In the genomic region with DNA sequence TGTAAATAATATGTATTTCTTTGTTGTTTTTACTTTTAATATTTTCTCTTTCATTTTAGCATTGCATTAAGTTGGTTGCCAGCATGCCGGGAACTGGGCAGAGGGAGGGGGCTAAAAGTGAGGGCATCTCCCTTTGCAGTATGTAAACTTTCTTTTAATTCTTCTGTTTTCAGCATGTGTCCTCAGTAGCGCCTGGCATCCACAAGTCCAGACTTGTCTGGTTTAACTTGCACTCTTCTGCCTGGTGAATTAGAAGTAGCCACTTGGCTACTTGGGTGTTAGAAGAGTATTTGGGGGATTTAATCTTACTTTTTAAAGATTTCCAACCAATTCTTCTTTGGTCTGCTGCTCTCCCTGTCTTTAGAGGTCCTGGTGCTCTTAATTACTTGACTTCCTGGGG, we compare ENCODE assay signal across 1 cellular context.
TF ChIP-seq lines count a peak whose summit lies in the region.

No MANE protein-coding gene starts in this region.

TF ChIP-seq in H1, 55 proteins besides CTCF, POLR2A, EP300 and RAD21 (continued from another document):
- no peak for TF ChIP-seq CTBP2 (IDR thresholded peaks at IDR 0.05; ENCODE audit: borderline replicate concordance, insufficient read depth, insufficient read length, low read length)
- TF ChIP-seq, protein P1, sequence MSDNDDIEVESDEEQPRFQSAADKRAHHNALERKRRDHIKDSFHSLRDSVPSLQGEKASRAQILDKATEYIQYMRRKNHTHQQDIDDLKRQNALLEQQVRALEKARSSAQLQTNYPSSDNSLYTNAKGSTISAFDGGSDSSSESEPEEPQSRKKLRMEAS (IDR thresholded peaks at IDR 0.05), result no peak
- no peak for TF ChIP-seq CBX8 (IDR thresholded peaks at IDR 0.05; ENCODE audit: borderline replicate concordance, low read depth, low read length)
- TF ChIP-seq, protein P2, sequence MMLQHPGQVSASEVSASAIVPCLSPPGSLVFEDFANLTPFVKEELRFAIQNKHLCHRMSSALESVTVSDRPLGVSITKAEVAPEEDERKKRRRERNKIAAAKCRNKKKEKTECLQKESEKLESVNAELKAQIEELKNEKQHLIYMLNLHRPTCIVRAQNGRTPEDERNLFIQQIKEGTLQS (IDR thresholded peaks at IDR 0.05; ENCODE audit: insufficient read depth, low read depth, low read length), result no peak
- no peak for TF ChIP-seq HDAC2 (IDR thresholded peaks at IDR 0.05; ENCODE audit: borderline replicate concordance in 1 of 2, low read depth in 2 of 2, low read length in 2 of 2)
- TF ChIP-seq PHF8 (conservative IDR thresholded peaks at IDR 0.05; ENCODE audit: low read depth, low read length), result no peak
- TF ChIP-seq TCF12 (IDR thresholded peaks at IDR 0.05; ENCODE audit: low read depth, low read length), result no peak
